ENCODE assay signal across 23 cellular contexts in genomic region chr5:155529366-155529765, GRCh38.
DNase-seq lines count a peak whose midpoint lies in the region; TF ChIP-seq lines count a peak whose summit lies in the region.
"Had no signal": no experiment of that assay in that cellular context is flagged by ENCODE, and none has a peak within 500 bp of the region (broad histone marks: within the 10 kb centered on the region; RNA-seq: fewer than 3 reads in every experiment).

No MANE protein-coding gene starts in this region.

- no peaks in the 10 kb centered on the region for H3F3A ChIP-seq in SK-N-SH (replicated peaks; ENCODE audit: insufficient read depth)

- no peaks in the 10 kb centered on the region for H3K36me3 Mint-ChIP-seq in activated CD4-positive, alpha-beta memory T cell treated with anti-CD3 and anti-CD28 coated beads, Interleukin-2, amount 10 ng/mL, durations not matched to agents 7 days and 5 days (ENCODE audit: low read depth)
- H3K36me3 Mint-ChIP-seq: activated naive CD8-positive, alpha-beta T cell treated with anti-CD3 and anti-CD28 coated beads, Interleukin-2, amount 10 ng/mL, durations not matched to agents 7 days and 5 days had no signal

- no peaks in the 10 kb centered on the region for H3K36me3 ChIP-seq in SK-N-SH (replicated peaks in 1 of 2; ENCODE audit: control insufficient read depth in 1 of 2, insufficient read depth in 2 of 2, low read length in 1 of 2)
- H3K36me3 ChIP-seq: ovary, thyroid gland had no signal

- 31% methylated on average over 3 of the region's 3 CpGs for WGBS in SK-N-SH (ENCODE audit: low lambda C conversion rate)

- no peak for TF ChIP-seq CTCF in SK-N-SH (IDR thresholded peaks at IDR 0.05)

- H3K4me1 Mint-ChIP-seq in activated CD4-positive, alpha-beta memory T cell treated with anti-CD3 and anti-CD28 coated beads, Interleukin-2, amount 10 ng/mL, durations not matched to agents 7 days and 5 days = no peaks in the 10 kb centered on the region
- H3K4me1 Mint-ChIP-seq: activated naive CD8-positive, alpha-beta T cell treated with anti-CD3 and anti-CD28 coated beads, Interleukin-2, amount 10 ng/mL, durations not matched to agents 7 days and 5 days; nephron had no signal

- no peak overlapping the region for H3K4me3 Mint-ChIP-seq in activated CD4-positive, alpha-beta memory T cell treated with anti-CD3 and anti-CD28 coated beads, Interleukin-2, amount 10 ng/mL, durations not matched to agents 7 days and 5 days
- H3K4me3 Mint-ChIP-seq: activated CD8-positive, alpha-beta T cell treated with anti-CD3 and anti-CD28 coated beads for 36 hours; activated naive CD8-positive, alpha-beta T cell treated with anti-CD3 and anti-CD28 coated beads, Interleukin-2, amount 10 ng/mL, durations not matched to agents 7 days and 5 days; CD4-positive, alpha-beta T cell; nephron had no signal

- H3K27me3 Mint-ChIP-seq in activated CD4-positive, alpha-beta memory T cell treated with anti-CD3 and anti-CD28 coated beads, Interleukin-2, amount 10 ng/mL, durations not matched to agents 7 days and 5 days = no peaks in the 10 kb centered on the region
- H3K27me3 Mint-ChIP-seq: activated naive CD8-positive, alpha-beta T cell treated with anti-CD3 and anti-CD28 coated beads, Interleukin-2, amount 10 ng/mL, durations not matched to agents 7 days and 5 days; CD4-positive, alpha-beta T cell had no signal

- POLR2A ChIA-PET in SK-N-SH (lab: Yijun Ruan, JAX) = no interaction called here
- POLR2A ChIA-PET in activated CD4-positive, alpha-beta memory T cell treated with anti-CD3 and anti-CD28 coated beads, Interleukin-2, amount 10 ng/mL, durations not matched to agents 7 days and 5 days (lab: Charles Lee) = no interaction called here

- no peaks in the 10 kb centered on the region for H3K9me3 ChIP-seq in SK-N-SH
- H3K9me3 ChIP-seq: ovary, thyroid gland had no signal

- peaks cover 0 to 5% of the 10 kb centered on the region in 2 experiments; a peak in 2 of 4 replicates for H3K4me1 ChIP-seq in SK-N-SH (ENCODE audit: control insufficient read depth in 1 of 2, insufficient read depth in 2 of 2, low read depth in 1 of 2, low read length in 1 of 2)
- H3K4me1 ChIP-seq: thyroid gland had no signal

- no peak overlapping the region for H3K9ac ChIP-seq in SK-N-SH

- no peaks in the 10 kb centered on the region for H3K79me2 ChIP-seq in SK-N-SH (ENCODE audit: insufficient read depth)

- TF ChIP-seq RAD21 in SK-N-SH (IDR thresholded peaks at IDR 0.05; ENCODE audit: low read length) = no peak; the same call in 1 of the 2 replicates

- DNase-seq in NCI-H446 treated with DMSO at 0.1 percent for 48 hours (lab: John Stamatoyannopoulos, UW) = peak; percentile 90
- peak; percentile 42 for DNase-seq in SK-N-SH
- peak; percentile 78 for DNase-seq in epithelial cell of prostate (ENCODE audit: low read depth, low spot score)
- DNase-seq in retina = peak; percentile 23
- no peak for DNase-seq in activated CD4-positive, alpha-beta memory T cell treated with anti-CD3 and anti-CD28 coated beads, Interleukin-2, amount 10 ng/mL, durations not matched to agents 7 days and 5 days
- no peak for DNase-seq in NCI-H2029 treated with DMSO at 0.1 percent for 48 hours (lab: John Stamatoyannopoulos, UW)
- no peak for DNase-seq in NCI-H2227 (lab: John Stamatoyannopoulos, UW; ENCODE audit: unreplicated experiment)
- DNase-seq: activated CD4-positive, CD25-positive, alpha-beta regulatory T cell treated with anti-CD3 and anti-CD28 coated beads, Interleukin-2, amount 50 U/mL, for 72 hours; activated CD8-positive, alpha-beta T cell treated with anti-CD3 and anti-CD28 coated beads for 36 hours; activated effector memory CD4-positive, alpha-beta T cell treated with anti-CD3 and anti-CD28 coated beads, Interleukin-2, amount 50 U/mL, for 16 hours; activated naive CD8-positive, alpha-beta T cell treated with anti-CD3 and anti-CD28 coated beads, Interleukin-2, amount 10 ng/mL, durations not matched to agents 7 days and 5 days; CD4-positive, alpha-beta T cell; kidney; NCI-H2107; ovary; right cardiac atrium; Right ventricle myocardium superior; stimulated activated CD4-positive, alpha-beta T cell treated with anti-CD3 and anti-CD28 coated beads, Interleukin-12 subunit alpha, Interleukin-12 subunit beta, amount 100 ng/mL, for 4 hours; stimulated activated CD4-positive, alpha-beta T cell treated with anti-CD3 and anti-CD28 coated beads, Interleukin-4, amount 100 ng/mL, for 4 hours; stimulated activated naive CD8-positive, alpha-beta T cell treated with anti-CD3 and anti-CD28 coated beads, Interleukin-15, Interleukin-2, amounts not matched to agents 100 U/mL and 50 U/mL, for 24 hours; T-helper 1 cell; thyroid gland had no signal

- H3K4me3 ChIP-seq in SK-N-SH (ENCODE audit: low read depth in 2 of 2, low read length in 1 of 2) = no peak overlapping the region
- H3K4me3 ChIP-seq: ovary, thyroid gland had no signal

- H3K27ac Mint-ChIP-seq in activated CD4-positive, alpha-beta memory T cell treated with anti-CD3 and anti-CD28 coated beads, Interleukin-2, amount 10 ng/mL, durations not matched to agents 7 days and 5 days = no peak overlapping the region
- H3K27ac Mint-ChIP-seq: activated CD8-positive, alpha-beta T cell treated with anti-CD3 and anti-CD28 coated beads for 36 hours; activated naive CD8-positive, alpha-beta T cell treated with anti-CD3 and anti-CD28 coated beads, Interleukin-2, amount 10 ng/mL, durations not matched to agents 7 days and 5 days; CD4-positive, alpha-beta T cell; nephron had no signal

- no peaks in the 10 kb centered on the region for H3K9me3 Mint-ChIP-seq in activated CD4-positive, alpha-beta memory T cell treated with anti-CD3 and anti-CD28 coated beads, Interleukin-2, amount 10 ng/mL, durations not matched to agents 7 days and 5 days
- H3K9me3 Mint-ChIP-seq: activated CD8-positive, alpha-beta T cell treated with anti-CD3 and anti-CD28 coated beads for 36 hours; activated naive CD8-positive, alpha-beta T cell treated with anti-CD3 and anti-CD28 coated beads, Interleukin-2, amount 10 ng/mL, durations not matched to agents 7 days and 5 days; CD4-positive, alpha-beta T cell; nephron had no signal

- TF ChIP-seq EP300 in SK-N-SH (IDR thresholded peaks at IDR 0.05; ENCODE audit: borderline replicate concordance in 1 of 2, low read depth in 1 of 2, low read length in 1 of 2) = 0 out of 4 replicates have a peak, but pooled peaks of 1 of the 2 experiments have one; percentile 29

- H3K27ac ChIP-seq in SK-N-SH (ENCODE audit: low read depth in 2 of 2, low read length in 1 of 2) (peak overlapping the region in 1 of 2 experiments; percentile 81; a peak in 2 of 4 replicates), epithelial cell of prostate (peak overlapping the region; percentile 63)
- H3K27ac ChIP-seq: ovary, thyroid gland had no signal

- CTCF ChIA-PET in SK-N-SH (lab: Yijun Ruan, JAX) = interaction anchor here (1.5 kb wide), 1 partner anchor 390 kb away, joined by 3 read pairs; no protein-coding TSS in a partner anchor
- CTCF ChIA-PET in activated CD4-positive, alpha-beta memory T cell treated with anti-CD3 and anti-CD28 coated beads, Interleukin-2, amount 10 ng/mL, durations not matched to agents 7 days and 5 days (lab: Charles Lee) = no interaction called here

- H3K27me3 ChIP-seq in SK-N-SH (ENCODE audit: insufficient read depth) = no peaks in the 10 kb centered on the region
- H3K27me3 ChIP-seq: ovary, thyroid gland had no signal

- no peaks in the 10 kb centered on the region for H3K9me2 ChIP-seq in SK-N-SH

- H3K4me2 ChIP-seq in SK-N-SH = no peak overlapping the region

- no peak overlapping the region for H2AFZ ChIP-seq in SK-N-SH (ENCODE audit: low read depth)

- H4K20me1 ChIP-seq in SK-N-SH (ENCODE audit: insufficient read depth) = no peaks in the 10 kb centered on the region

TF ChIP-seq in SK-N-SH, 30 proteins besides CTCF, POLR2A, EP300 and RAD21 (continues in another document):
- TF ChIP-seq EZH2phosphoT487 (IDR thresholded peaks at IDR 0.05; ENCODE audit: borderline replicate concordance, low read depth) = no peak
- no peak for TF ChIP-seq PBX3 (IDR thresholded peaks at IDR 0.05)
- TF ChIP-seq CHD2 (IDR thresholded peaks at IDR 0.05; ENCODE audit: low read length, partially characterized antibody) = no peak
- no peak for TF ChIP-seq FOXJ3 (CRISPR knock-in tag; IDR thresholded peaks at IDR 0.05)
- no peak for TF ChIP-seq GATA2 (CRISPR knock-in tag; IDR thresholded peaks at IDR 0.05)
- TF ChIP-seq POLR2AphosphoS5 (IDR thresholded peaks at IDR 0.05; ENCODE audit: low read depth, low read length) = no peak
- TF ChIP-seq, protein P1, sequence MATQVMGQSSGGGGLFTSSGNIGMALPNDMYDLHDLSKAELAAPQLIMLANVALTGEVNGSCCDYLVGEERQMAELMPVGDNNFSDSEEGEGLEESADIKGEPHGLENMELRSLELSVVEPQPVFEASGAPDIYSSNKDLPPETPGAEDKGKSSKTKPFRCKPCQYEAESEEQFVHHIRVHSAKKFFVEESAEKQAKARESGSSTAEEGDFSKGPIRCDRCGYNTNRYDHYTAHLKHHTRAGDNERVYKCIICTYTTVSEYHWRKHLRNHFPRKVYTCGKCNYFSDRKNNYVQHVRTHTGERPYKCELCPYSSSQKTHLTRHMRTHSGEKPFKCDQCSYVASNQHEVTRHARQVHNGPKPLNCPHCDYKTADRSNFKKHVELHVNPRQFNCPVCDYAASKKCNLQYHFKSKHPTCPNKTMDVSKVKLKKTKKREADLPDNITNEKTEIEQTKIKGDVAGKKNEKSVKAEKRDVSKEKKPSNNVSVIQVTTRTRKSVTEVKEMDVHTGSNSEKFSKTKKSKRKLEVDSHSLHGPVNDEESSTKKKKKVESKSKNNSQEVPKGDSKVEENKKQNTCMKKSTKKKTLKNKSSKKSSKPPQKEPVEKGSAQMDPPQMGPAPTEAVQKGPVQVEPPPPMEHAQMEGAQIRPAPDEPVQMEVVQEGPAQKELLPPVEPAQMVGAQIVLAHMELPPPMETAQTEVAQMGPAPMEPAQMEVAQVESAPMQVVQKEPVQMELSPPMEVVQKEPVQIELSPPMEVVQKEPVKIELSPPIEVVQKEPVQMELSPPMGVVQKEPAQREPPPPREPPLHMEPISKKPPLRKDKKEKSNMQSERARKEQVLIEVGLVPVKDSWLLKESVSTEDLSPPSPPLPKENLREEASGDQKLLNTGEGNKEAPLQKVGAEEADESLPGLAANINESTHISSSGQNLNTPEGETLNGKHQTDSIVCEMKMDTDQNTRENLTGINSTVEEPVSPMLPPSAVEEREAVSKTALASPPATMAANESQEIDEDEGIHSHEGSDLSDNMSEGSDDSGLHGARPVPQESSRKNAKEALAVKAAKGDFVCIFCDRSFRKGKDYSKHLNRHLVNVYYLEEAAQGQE (IDR thresholded peaks at IDR 0.05; ENCODE audit: low read depth, low read length) = no peak
- no peak for TF ChIP-seq FOXM1 (IDR thresholded peaks at IDR 0.05; ENCODE audit: low read depth)

Comparison
In these comparisons a context has a peak if more than half of its experiments do, and no peak if none do; other contexts are left out.
1. DNase-seq: peak in NCI-H446 treated with DMSO at 0.1 percent for 48 hours (single experiment), SK-N-SH (single experiment), epithelial cell of prostate (single experiment) and retina (single experiment); none in activated CD4-positive, alpha-beta memory T cell treated with anti-CD3 and anti-CD28 coated beads, Interleukin-2, amount 10 ng/mL, durations not matched to agents 7 days and 5 days (single experiment), NCI-H2029 treated with DMSO at 0.1 percent for 48 hours (single experiment) and NCI-H2227 (single experiment).